Comparison of ENCODE assay signal across 12 cellular contexts in the genomic region with DNA sequence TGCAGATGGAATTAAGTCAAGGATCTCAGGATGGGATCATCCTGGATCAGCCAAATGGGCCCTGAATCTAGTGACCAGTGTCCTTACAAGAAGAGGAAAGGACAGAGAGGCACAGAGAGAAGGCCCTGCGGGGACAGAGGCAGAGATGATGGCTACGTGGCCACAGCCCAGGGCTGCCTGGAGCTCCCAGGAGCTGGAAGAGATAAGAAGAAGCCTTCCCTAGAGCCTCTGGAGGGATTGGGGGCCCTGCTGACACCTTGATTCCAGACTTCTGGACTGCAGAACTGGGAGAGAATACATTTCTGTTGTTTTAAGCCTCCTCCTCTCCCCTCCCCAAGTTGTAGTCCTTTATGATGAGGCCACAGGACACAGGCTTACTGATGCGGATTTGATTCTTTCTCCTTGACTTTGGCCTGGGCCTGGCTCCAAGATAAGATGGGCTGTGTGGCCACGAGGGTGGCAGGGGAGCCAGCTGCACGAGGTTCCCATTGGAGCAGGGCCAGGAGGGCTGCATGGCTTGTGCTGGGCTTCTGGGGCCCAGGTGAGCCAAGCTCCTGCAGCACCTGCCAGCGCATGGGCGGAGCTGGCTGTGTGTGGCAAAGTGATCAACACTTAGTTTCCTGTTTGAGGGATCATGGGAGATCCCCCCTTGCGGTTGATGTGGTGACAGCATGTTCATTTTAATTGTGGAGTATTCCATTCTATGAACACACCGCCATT.
DNase-seq lines count a peak whose midpoint lies in the region; ATAC-seq and TF ChIP-seq lines count a peak whose summit lies in the region.
"Had no signal": no experiment of that assay in that cellular context is flagged by ENCODE, and none has a peak within 500 bp of the region (broad histone marks: within the 10 kb centered on the region; RNA-seq: fewer than 3 reads in every experiment).

No MANE protein-coding gene starts in this region.

- H3F3A ChIP-seq in PC-9 (ENCODE audit: insufficient read depth, low read depth), result no peaks in the 10 kb centered on the region

- TF ChIP-seq CTCF in PC-9 (conservative IDR thresholded peaks at IDR 0.05) (no peak), osteoblast (IDR thresholded peaks at IDR 0.05; ENCODE audit: extremely low read depth, low read depth, low read length) (no peak)

- intact Hi-C loops in sciatic nerve (cut with DNase I) (no loop called here), PC-9 (cut with micrococcal nuclease; ENCODE audit: unreplicated experiment) (no loop called here)

- no TSS peak for BruUV-seq in PC-9 (replicated peaks; lab: Mats Ljungman, UMichigan)

- ATAC-seq in sciatic nerve (no peak), HG02588 (IDR thresholded peaks at IDR 0.05; ENCODE audit: unreplicated experiment) (no peak), HG03135 (IDR thresholded peaks at IDR 0.05; ENCODE audit: unreplicated experiment) (no peak)

- H3K9me2 ChIP-seq in PC-9 (ENCODE audit: insufficient read depth), result no peaks in the 10 kb centered on the region

- CTCF ChIA-PET in CD8-positive, alpha-beta memory T cell (lab: Charles Lee), result no interaction called here
- CTCF ChIA-PET in PC-9 (lab: Charles Lee), result no interaction called here

- peaks cover 10 to 15% (median 15%) of the 10 kb centered on the region in 3 donors for H3K4me1 Mint-ChIP-seq in CD8-positive, alpha-beta memory T cell

- H3K9me3 Mint-ChIP-seq in CD8-positive, alpha-beta memory T cell, result no peaks in the 10 kb centered on the region
- H3K9me3 Mint-ChIP-seq: activated T-helper 2 cell treated with anti-CD3 and anti-CD28 coated beads, Interferon-gamma antibody, Interleukin-2, Interleukin-4, amounts not matched to agents 10 μg/mL and 5 μg/mL and 100 μg/mL, durations not matched to agents 14 hours and 24 hours and 36 hours; neural crest cell had no signal

- peak in 3 of 5 donors; percentile 34 to 75 (median 64) for DNase-seq in CD8-positive, alpha-beta memory T cell
- DNase-seq in SW480 (ENCODE audit: low spot score), result peak; percentile 49
- peak; percentile 15 for DNase-seq in activated effector memory CD4-positive, alpha-beta T cell treated with Interleukin-2 at 50 U/mL for 16 hours
- DNase-seq in sciatic nerve (ENCODE audit: low spot score), result peak; percentile 32
- no peak for DNase-seq in PC-9
- no peak for DNase-seq in osteoblast (ENCODE audit: insufficient read length, low spot score, missing footprints)
- DNase-seq: NCI-H1417 treated with DMSO at 0.1 percent for 48 hours had no signal

- no peaks in the 10 kb centered on the region for H3K36me3 Mint-ChIP-seq in CD8-positive, alpha-beta memory T cell

- H2AFZ ChIP-seq in PC-9 (no peak overlapping the region), osteoblast (ENCODE audit: low read length) (no peak overlapping the region)

- POLR2A ChIA-PET in CD8-positive, alpha-beta memory T cell (lab: Charles Lee), result no interaction called here
- POLR2A ChIA-PET in PC-9 (lab: Charles Lee; ENCODE audit: unreplicated experiment), result no interaction called here

- no peak overlapping the region for H3K27ac Mint-ChIP-seq in CD8-positive, alpha-beta memory T cell
- H3K27ac Mint-ChIP-seq: activated T-helper 2 cell treated with anti-CD3 and anti-CD28 coated beads, Interferon-gamma antibody, Interleukin-2, Interleukin-4, amounts not matched to agents 10 μg/mL and 5 μg/mL and 100 μg/mL, durations not matched to agents 14 hours and 24 hours and 36 hours had no signal

- peaks cover 8% of the 10 kb centered on the region for H3K27me3 ChIP-seq in CD8-positive, alpha-beta memory T cell (ENCODE audit: insufficient read depth, low read length, poor library complexity, severe bottlenecking)
- peaks cover 91% of the 10 kb centered on the region for H3K27me3 ChIP-seq in PC-9 (ENCODE audit: insufficient read depth, low read depth)
- peaks cover 34% of the 10 kb centered on the region for H3K27me3 ChIP-seq in osteoblast (ENCODE audit: insufficient read depth, low read length)

- no peaks in the 10 kb centered on the region for H3K36me3 ChIP-seq in CD8-positive, alpha-beta memory T cell (ENCODE audit: insufficient read depth, low read length)
- H3K36me3 ChIP-seq in PC-9 (ENCODE audit: low read depth) (no peaks in the 10 kb centered on the region), osteoblast (ENCODE audit: insufficient read depth, low read length) (no peaks in the 10 kb centered on the region)

- H3K27ac ChIP-seq in CD8-positive, alpha-beta memory T cell (ENCODE audit: low read depth, low read length), result no peak overlapping the region
- H3K27ac ChIP-seq in PC-9, result no peak overlapping the region
- H3K27ac ChIP-seq in osteoblast (ENCODE audit: low read depth, low read length), result no peak overlapping the region
- H3K27ac ChIP-seq: dorsolateral prefrontal cortex had no signal

- no peak overlapping the region for H3K4me3 ChIP-seq in CD8-positive, alpha-beta memory T cell (ENCODE audit: low read length)
- H3K4me3 ChIP-seq in PC-9 (no peak overlapping the region), osteoblast (ENCODE audit: insufficient read depth, low read length) (no peak overlapping the region)
- H3K4me3 ChIP-seq: dorsolateral prefrontal cortex had no signal

- H3K27me3 Mint-ChIP-seq in CD8-positive, alpha-beta memory T cell, result peaks cover 23 to 62% of the 10 kb centered on the region in 2 donors

- H3K79me2 ChIP-seq in PC-9 (ENCODE audit: low read depth) (no peaks in the 10 kb centered on the region), osteoblast (ENCODE audit: insufficient read depth, low read length) (no peaks in the 10 kb centered on the region)

- H3K9me3 ChIP-seq in CD8-positive, alpha-beta memory T cell (ENCODE audit: low read length), result no peaks in the 10 kb centered on the region
- H3K9me3 ChIP-seq in PC-9 (ENCODE audit: insufficient read depth, low read depth) (no peaks in the 10 kb centered on the region), osteoblast (ENCODE audit: low read depth, low read length) (no peaks in the 10 kb centered on the region)

- no peaks in the 10 kb centered on the region for H4K20me1 ChIP-seq in PC-9 (ENCODE audit: insufficient read depth)
- H4K20me1 ChIP-seq in osteoblast (ENCODE audit: insufficient read depth, low read length), result no peaks in the 10 kb centered on the region

- H3K4me3 Mint-ChIP-seq in CD8-positive, alpha-beta memory T cell, result peak overlapping the region in 1 of 7 donors; percentile 8
- H3K4me3 Mint-ChIP-seq: neural crest cell had no signal

- peaks cover 18% of the 10 kb centered on the region for H3K4me1 ChIP-seq in CD8-positive, alpha-beta memory T cell (ENCODE audit: insufficient read depth, low read length)
- H3K4me1 ChIP-seq in PC-9 (replicated peaks; ENCODE audit: insufficient read depth) (no peaks in the 10 kb centered on the region), osteoblast (ENCODE audit: insufficient read depth, low read length) (no peaks in the 10 kb centered on the region)

- H3K4me2 ChIP-seq in PC-9 (no peak overlapping the region), osteoblast (ENCODE audit: insufficient read depth, low read length) (no peak overlapping the region)

Comparison
In these comparisons a context has a peak if more than half of its experiments do, and no peak if none do; other contexts are left out.
1. DNase-seq: peak in CD8-positive, alpha-beta memory T cell (3 of 5), SW480 (single experiment), activated effector memory CD4-positive, alpha-beta T cell treated with Interleukin-2 at 50 U/mL for 16 hours (single experiment) and sciatic nerve (single experiment); none in PC-9 (0 of 2) and osteoblast (single experiment).